Comparison of ENCODE assay signal across 1 cellular context in the genomic region with DNA sequence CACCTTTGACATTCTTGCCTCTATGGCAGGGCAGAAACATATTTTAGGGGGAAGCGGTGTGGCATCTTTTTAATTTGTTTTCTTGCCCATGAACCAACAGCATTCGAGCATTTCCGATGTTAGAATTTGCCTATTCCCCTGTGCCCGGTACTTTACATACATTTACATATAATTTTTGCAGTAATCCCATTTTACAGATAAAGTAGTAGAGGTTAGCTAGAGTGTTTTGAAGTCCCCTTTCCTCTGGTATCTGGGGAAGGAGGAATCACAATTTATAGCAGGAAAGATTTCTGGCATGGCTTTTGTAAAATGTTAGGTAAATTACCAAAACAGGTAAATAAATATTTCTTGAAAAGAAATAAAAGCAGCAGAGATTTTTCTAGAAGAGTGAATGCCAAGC.
A peak's percentile ranks its signal among the peaks of the same experiment; 100 is the strongest.
TF ChIP-seq lines count a peak whose summit lies in the region.

No MANE protein-coding gene starts in this region.

TF ChIP-seq in HepG2, 621 proteins besides CTCF, POLR2A, EP300 and RAD21:
- TF ChIP-seq ZNF629 (CRISPR knock-in tag; conservative IDR thresholded peaks at IDR 0.05) = peak; percentile 68
- no peak for TF ChIP-seq ZNF775 (CRISPR knock-in tag; IDR thresholded peaks at IDR 0.05; ENCODE audit: borderline replicate concordance)
- TF ChIP-seq JARID2 (CRISPR knock-in tag; IDR thresholded peaks at IDR 0.05; ENCODE audit: insufficient replicate concordance) = no peak
